Comparison of ENCODE assay signal across 8 cellular contexts in genomic region chr3:195954052-195954751, GRCh38. TPM values are rescaled to one million over a fixed set of nuclear protein-coding genes. Genes with fewer than 3 reads are reported as not detected.
DNase-seq lines count a peak whose midpoint lies in the region; ATAC-seq and TF ChIP-seq lines count a peak whose summit lies in the region.
"Not testable (repeated sequence)": the region's sequence is repeated elsewhere in the genome, so short reads cannot be mapped to it uniquely, and the experiment has no call there.

No MANE protein-coding gene starts in this region.

- POLR2A ChIA-PET in Panc1 (lab: Charles Lee) = not testable (repeated sequence)

- not testable (repeated sequence) for H3K4me1 ChIP-seq in Panc1 (ENCODE audit: control insufficient read depth, insufficient read depth, low read length); lung (ENCODE audit: control insufficient read depth in 2 of 2, insufficient read depth in 2 of 2, low read length in 2 of 2)

- DNase-seq in Ammon's horn (ENCODE audit: low spot score) (peak; percentile 74), Panc1 (ENCODE audit: low read depth, low spot score) (peak; percentile 24), activated T-helper 1 cell treated with Interleukin-2 at 50 U/mL for 16 hours (ENCODE audit: low read depth) (peak; percentile 63), lung (ENCODE audit: low spot score) (peak; percentile 81)
- peak; percentile 45 for DNase-seq in stimulated activated CD4-positive, alpha-beta T cell treated with anti-CD3 and anti-CD28 coated beads, Interleukin-2, amount 100 ng/mL, for 4 hours (ENCODE audit: low read depth)

- H3K27ac ChIP-seq in Panc1 (ENCODE audit: low read length) = not testable (repeated sequence)
- peak overlapping the region in 1 of 2 donors; percentile 45 for H3K27ac ChIP-seq in lung (ENCODE audit: low read depth in 1 of 2, low read length in 1 of 2)

- CTCF ChIA-PET in Panc1 (lab: Charles Lee) = not testable (repeated sequence)

- ATAC-seq in HG03039 (IDR thresholded peaks at IDR 0.05; ENCODE audit: unreplicated experiment) (peak; percentile 94), Panc1 (peak; percentile 98), esophagus mucosa (peak; percentile 100), lung (ENCODE audit: insufficient read depth, low FRiP score) (peak; percentile 97)

- in situ Hi-C loops in Panc1 (cut with HindIII; ENCODE audit: low pct_unique_long_range_greater_than_20kb, low sequenced_read_pairs) = not testable (repeated sequence)

- intact Hi-C loops in Panc1 (cut with micrococcal nuclease; ENCODE audit: unreplicated experiment) = not testable (repeated sequence)

- not testable (repeated sequence) for H3K9me3 ChIP-seq in Panc1 (ENCODE audit: control insufficient read depth, insufficient read depth, low read depth, low read length); lung (ENCODE audit: control insufficient read depth in 2 of 2, insufficient read depth in 1 of 2, low read length in 1 of 2)

- peak overlapping the region; percentile 39 to 42 for H3K4me3 ChIP-seq in Panc1 (ENCODE audit: low read depth in 2 of 2, low read length in 2 of 2)
- H3K4me3 ChIP-seq in lung = not testable (repeated sequence)

- peak; percentile 42 for TF ChIP-seq POLR2A in GM19099 (IDR thresholded peaks at IDR 0.05; ENCODE audit: extremely low read depth, insufficient read length, low read depth)

- H3K27me3 ChIP-seq in Panc1 (ENCODE audit: control insufficient read depth, insufficient read depth, low read length); lung (ENCODE audit: control insufficient read depth, insufficient read depth): not testable (repeated sequence)

- 0 to 1% methylated on average over 14 to 54 of the region's 84 CpGs for WGBS in lung, 2 donors

- H3K36me3 ChIP-seq in Panc1 (ENCODE audit: control insufficient read depth, insufficient read depth, low read length); lung (ENCODE audit: control insufficient read depth in 2 of 2, insufficient read depth in 2 of 2, low read length in 2 of 2): not testable (repeated sequence)

- TF ChIP-seq CTCF in Panc1 (IDR thresholded peaks at IDR 0.05); lung (IDR thresholded peaks at IDR 0.05; ENCODE audit: control extremely low read depth, extremely low read depth): not testable (repeated sequence)

- BruUV-seq in Panc1 (replicated peaks; lab: Mats Ljungman, UMichigan) = not testable (repeated sequence)

RNA-seq across cellular contexts. Expression of gene TNK2, which starts 45.9 kb away (rescaled TPM):
- total RNA-seq in Panc1 (2021; ENCODE audit: unreplicated experiment) (72.3 TPM), esophagus mucosa (42.6 TPM), lung (10 to 100 TPM; 15.0 to 63.5 TPM)
- 89.5 TPM for polyA plus RNA-seq in Panc1 (2012; ENCODE audit: insufficient read length)
- polyA plus RNA-seq in lung = 10 to 100 TPM; 23.3 to 47.9 TPM

Comparison
In these comparisons a context has a peak if more than half of its experiments do, and no peak if none do; other contexts are left out.
1. DNase-seq: peak in every context shown above with its lines; median percentile 81 in lung; 74 in Ammon's horn; 63 in activated T-helper 1 cell treated with Interleukin-2 at 50 U/mL for 16 hours; 45 in stimulated activated CD4-positive, alpha-beta T cell treated with anti-CD3 and anti-CD28 coated beads, Interleukin-2, amount 100 ng/mL, for 4 hours; 24 in Panc1.